Comparison of ENCODE assay signal across 8 cellular contexts in the genomic region with DNA sequence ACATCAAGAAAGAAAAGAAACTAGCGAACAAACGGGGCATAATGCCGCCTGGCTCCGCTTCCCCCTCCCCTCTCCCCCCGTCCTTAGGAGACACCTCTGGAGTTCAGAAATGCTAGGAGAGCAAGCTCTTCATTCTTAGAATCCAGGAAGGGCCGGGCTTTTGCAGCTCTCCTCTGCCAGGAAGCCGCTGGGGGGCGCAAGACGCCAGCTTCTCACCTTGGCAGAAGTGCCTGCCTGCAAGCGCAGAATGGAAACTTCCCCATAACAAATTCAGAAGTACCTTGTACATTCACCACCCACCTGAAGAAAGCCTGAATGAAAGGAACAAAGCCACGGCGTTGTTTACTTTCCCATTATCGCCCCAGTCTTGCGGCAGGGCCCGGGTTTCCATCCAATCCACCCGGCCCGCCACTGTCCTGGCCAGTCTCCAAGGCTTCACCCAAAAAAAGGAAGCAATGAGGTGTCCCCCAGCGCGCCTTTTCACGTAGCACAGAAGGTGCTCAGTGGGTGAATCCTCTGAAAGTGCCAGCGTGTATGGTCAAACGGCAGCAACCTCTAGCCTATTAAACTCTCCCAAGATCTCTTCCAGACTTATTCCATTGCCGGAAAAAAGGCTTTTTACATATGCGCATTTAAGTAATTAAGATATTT. TPM values are rescaled to one million over a fixed set of nuclear protein-coding genes. Genes with fewer than 3 reads are reported as not detected.
DNase-seq lines count a peak whose midpoint lies in the region; ATAC-seq and TF ChIP-seq lines count a peak whose summit lies in the region.

No MANE protein-coding gene starts in this region.

- H3K9me3 ChIP-seq in ascending aorta (no peaks in the 10 kb centered on the region), psoas muscle (no peaks in the 10 kb centered on the region)

- H3K4me3 Mint-ChIP-seq in T-helper 2 cell treated with Interferon-gamma antibody and Interleukin-4, amounts not matched to agents 5 μg/mL and 100 μg/mL, for 36 hours: peak overlapping the region; percentile 88

- H3K4me1 Mint-ChIP-seq in T-helper 2 cell treated with Interferon-gamma antibody and Interleukin-4, amounts not matched to agents 5 μg/mL and 100 μg/mL, for 36 hours (ENCODE audit: low read depth): peaks cover 21% of the 10 kb centered on the region

- TF ChIP-seq CTCF in ascending aorta (IDR thresholded peaks at IDR 0.05) (peak; percentile 78 to 92 (median 86)), psoas muscle (IDR thresholded peaks at IDR 0.05) (peak; percentile 84)

- peaks cover 9 to 24% of the 10 kb centered on the region in 2 donors for H3K4me1 ChIP-seq in ascending aorta
- peaks cover 24% of the 10 kb centered on the region for H3K4me1 ChIP-seq in psoas muscle

- intact Hi-C loops in ascending aorta (cut with DNase I): loop anchor here (1.0 to 5.0 kb wide), 2 partner anchors 339 to 499 kb away; no protein-coding TSS in a partner anchor
- intact Hi-C loops in psoas muscle (cut with DNase I): loop anchor here (1.0 to 10.0 kb wide), 6 partner anchors 316 to 502 kb away; no protein-coding TSS in a partner anchor

- ATAC-seq in GM21723 (IDR thresholded peaks at IDR 0.05; ENCODE audit: unreplicated experiment) (peak; percentile 43), psoas muscle (peak; percentile 28 to 55 (median 42))

- H3K27ac ChIP-seq in ascending aorta (peak overlapping the region; percentile 97), psoas muscle (peak overlapping the region; percentile 93)

- H3K36me3 Mint-ChIP-seq in T-helper 2 cell treated with Interferon-gamma antibody and Interleukin-4, amounts not matched to agents 5 μg/mL and 100 μg/mL, for 36 hours (ENCODE audit: low read depth): peaks cover 11% of the 10 kb centered on the region

- no peaks in the 10 kb centered on the region for H3K27me3 ChIP-seq in ascending aorta
- H3K27me3 ChIP-seq in psoas muscle (ENCODE audit: insufficient read depth in 3 of 3, low read length in 2 of 3): no peaks in the 10 kb centered on the region

- H3K4me3 ChIP-seq in ascending aorta (peak overlapping the region; percentile 81 to 91), psoas muscle (peak overlapping the region; percentile 82)

- DNase-seq in AG08396 (ENCODE audit: low spot score) (peak; percentile 75), NCI-H187 (lab: John Stamatoyannopoulos, UW) (peak; percentile 86 to 87), ascending aorta (ENCODE audit: low spot score in 2 of 2) (peak; percentile 43 to 92), hepatic stellate cell (ENCODE audit: low spot score) (peak; percentile 69), psoas muscle (peak; percentile 88 to 94), ureter (ENCODE audit: low spot score) (peak; percentile 93)
- peak; percentile 85 for DNase-seq in T-helper 2 cell treated with Interferon-gamma antibody and Interleukin-4, amounts not matched to agents 5 μg/mL and 100 μg/mL, for 36 hours (ENCODE audit: low spot score)

- H3K27ac Mint-ChIP-seq in T-helper 2 cell treated with Interferon-gamma antibody and Interleukin-4, amounts not matched to agents 5 μg/mL and 100 μg/mL, for 36 hours: peak overlapping the region; percentile 62

- H3K36me3 ChIP-seq in ascending aorta: no peaks in the 10 kb centered on the region
- H3K36me3 ChIP-seq in psoas muscle (ENCODE audit: insufficient read depth in 1 of 2, low read depth in 1 of 2): no peaks in the 10 kb centered on the region

- WGBS in psoas muscle, 3 donors: 3 to 6% (median 5%) methylated on average over 24 of the region's 24 CpGs

- peaks cover 23% of the 10 kb centered on the region for H3K27me3 Mint-ChIP-seq in T-helper 2 cell treated with Interferon-gamma antibody and Interleukin-4, amounts not matched to agents 5 μg/mL and 100 μg/mL, for 36 hours (ENCODE audit: low read depth)

- no peaks in the 10 kb centered on the region for H3K9me3 Mint-ChIP-seq in T-helper 2 cell treated with Interferon-gamma antibody and Interleukin-4, amounts not matched to agents 5 μg/mL and 100 μg/mL, for 36 hours

RNA-seq across cellular contexts. Expression of a gene that starts 1.7 kb away (rescaled TPM):
- 4.6 TPM for total RNA-seq in ascending aorta
- total RNA-seq in psoas muscle: 100 to 1,000 TPM in 1 of 4 donors, 10 to 100 TPM in 2, 1 to 10 TPM in 1; 2.4 to 185 (median 13.8) TPM
- polyA plus RNA-seq in psoas muscle: 100 to 1,000 TPM in 2 of 3 donors, 10 to 100 TPM in 1; 30.7 to 288 (median 189) TPM
- total RNA-seq in ureter: 6.2 TPM

Comparison
In these comparisons a context has a peak if more than half of its experiments do, and no peak if none do; other contexts are left out.
1. Peak in every context shown above with its lines: DNase-seq, ATAC-seq, H3K4me3 ChIP-seq and H3K27ac ChIP-seq.